Comparison of ENCODE assay signal across 17 cellular contexts in the genomic region with DNA sequence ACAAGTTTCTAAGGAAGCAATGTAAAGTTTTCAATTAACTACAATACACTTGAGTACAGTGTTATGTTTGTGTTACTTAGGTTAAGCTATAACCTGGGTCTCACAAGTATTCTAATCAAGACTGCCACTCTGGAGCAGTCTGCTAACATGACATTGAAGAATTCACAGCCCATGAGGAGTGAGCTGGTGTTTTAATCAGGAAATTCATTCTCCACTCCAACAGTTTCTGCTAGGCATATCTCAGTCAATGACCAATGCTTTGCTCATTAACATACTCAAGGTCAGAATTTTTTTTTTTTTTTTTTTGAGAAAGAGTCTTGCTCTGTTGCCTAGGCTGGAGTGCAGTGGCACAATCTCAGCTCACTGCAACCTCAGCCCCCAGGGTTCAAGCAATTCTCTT. TPM values are rescaled to one million over a fixed set of nuclear protein-coding genes. Genes with fewer than 3 reads are reported as not detected.
DNase-seq lines count a peak whose midpoint lies in the region; ATAC-seq and TF ChIP-seq lines count a peak whose summit lies in the region.
"Had no signal": no experiment of that assay in that cellular context is flagged by ENCODE, and none has a peak within 500 bp of the region (broad histone marks: within the 10 kb centered on the region; RNA-seq: fewer than 3 reads in every experiment).

No MANE protein-coding gene starts in this region.

- H3K4me1 Mint-ChIP-seq in activated T-cell treated with anti-CD3 and anti-CD28 coated beads, Interleukin-2, amount 50 U/mL, for 24 hours (ENCODE audit: low read depth): peaks cover 38% of the 10 kb centered on the region
- H3K4me1 Mint-ChIP-seq in activated T-cell treated with anti-CD3 and anti-CD28 coated beads, Interleukin-2, amount 50 U/mL, for 4 hours (ENCODE audit: low read depth): peaks cover 36% of the 10 kb centered on the region
- H3K4me1 Mint-ChIP-seq in CD8-positive, alpha-beta T cell (ENCODE audit: low read depth): peaks cover 37% of the 10 kb centered on the region
- peaks cover 7 to 54% (median 30%) of the 10 kb centered on the region in 4 donors for H3K4me1 Mint-ChIP-seq in naive thymus-derived CD8-positive, alpha-beta T cell

- intact Hi-C loops in CD8-positive, alpha-beta T cell (cut with DNase I, micrococcal nuclease): loop anchor here in 1 of 2 experiments (10.0 kb wide), 1 partner anchor 164 kb away; a partner anchor contains a TSS

- no peak overlapping the region for H3K4me3 Mint-ChIP-seq in activated T-cell treated with anti-CD3 and anti-CD28 coated beads, Interleukin-2, amount 50 U/mL, for 24 hours
- H3K4me3 Mint-ChIP-seq in activated T-cell treated with anti-CD3 and anti-CD28 coated beads, Interleukin-2, amount 50 U/mL, for 4 hours: no peak overlapping the region
- no peak overlapping the region for H3K4me3 Mint-ChIP-seq in CD8-positive, alpha-beta T cell
- no peak overlapping the region for H3K4me3 Mint-ChIP-seq in naive thymus-derived CD8-positive, alpha-beta T cell
- H3K4me3 Mint-ChIP-seq: CD8-positive, alpha-beta memory T cell; IgD-negative memory B cell had no signal

- POLR2A ChIA-PET in CD8-positive, alpha-beta T cell (lab: Charles Lee): no interaction called here
- POLR2A ChIA-PET in naive thymus-derived CD8-positive, alpha-beta T cell (lab: Charles Lee): interaction anchor here (0.7 to 2.9 kb wide), 4 partner anchors 32 to 85 kb away, joined by 3 to 8 read pairs (median 4); a partner anchor contains a TSS

- peaks cover 77% of the 10 kb centered on the region for H3K36me3 Mint-ChIP-seq in activated T-cell treated with anti-CD3 and anti-CD28 coated beads, Interleukin-2, amount 50 U/mL, for 24 hours (ENCODE audit: low read depth)
- H3K36me3 Mint-ChIP-seq in activated T-cell treated with anti-CD3 and anti-CD28 coated beads, Interleukin-2, amount 50 U/mL, for 4 hours (ENCODE audit: insufficient read depth): peaks cover 10% of the 10 kb centered on the region
- peaks cover 3% of the 10 kb centered on the region for H3K36me3 Mint-ChIP-seq in CD8-positive, alpha-beta T cell
- peaks cover 0 to 8% (median 4%) of the 10 kb centered on the region in 3 donors for H3K36me3 Mint-ChIP-seq in naive thymus-derived CD8-positive, alpha-beta T cell

- H3K27ac Mint-ChIP-seq in activated T-cell treated with anti-CD3 and anti-CD28 coated beads, Interleukin-2, amount 50 U/mL, for 24 hours: peak overlapping the region; percentile 37
- H3K27ac Mint-ChIP-seq in CD8-positive, alpha-beta T cell: peak overlapping the region; percentile 22
- H3K27ac Mint-ChIP-seq in naive thymus-derived CD8-positive, alpha-beta T cell: peak overlapping the region in 8 of 10 donors; percentile 48 to 82 (median 64)
- H3K27ac Mint-ChIP-seq: IgD-negative memory B cell had no signal

- no peak for TF ChIP-seq CTCF in CD8-positive, alpha-beta T cell (IDR thresholded peaks at IDR 0.05)

- CTCF ChIA-PET in CD8-positive, alpha-beta T cell (lab: Charles Lee): interaction anchor here (0.7 to 6.8 kb wide), 5 partner anchors 9 to 84 kb away, joined by 4 to 124 read pairs (median 5); no protein-coding TSS in a partner anchor

- H3K9me3 Mint-ChIP-seq in activated T-cell treated with anti-CD3 and anti-CD28 coated beads, Interleukin-2, amount 50 U/mL, for 24 hours: no peaks in the 10 kb centered on the region
- H3K9me3 Mint-ChIP-seq in activated T-cell treated with anti-CD3 and anti-CD28 coated beads, Interleukin-2, amount 50 U/mL, for 4 hours: no peaks in the 10 kb centered on the region
- no peaks in the 10 kb centered on the region for H3K9me3 Mint-ChIP-seq in CD8-positive, alpha-beta T cell
- H3K9me3 Mint-ChIP-seq in naive thymus-derived CD8-positive, alpha-beta T cell: no peaks in the 10 kb centered on the region
- H3K9me3 Mint-ChIP-seq: CD8-positive, alpha-beta memory T cell; IgD-negative memory B cell had no signal

- H3K9me3 ChIP-seq in CD8-positive, alpha-beta T cell (ENCODE audit: low read length): no peaks in the 10 kb centered on the region
- H3K9me3 ChIP-seq: SJCRH30 had no signal

- no peaks in the 10 kb centered on the region for H3K36me3 ChIP-seq in CD8-positive, alpha-beta T cell (ENCODE audit: insufficient read depth, low read length)

- ATAC-seq in activated T-cell treated with anti-CD3 and anti-CD28 coated beads, Interleukin-2, amount 50 U/mL, for 4 hours: no peak
- ATAC-seq in CD8-positive, alpha-beta T cell: no peak
- ATAC-seq in naive thymus-derived CD8-positive, alpha-beta T cell: no peak
- ATAC-seq in HG02973 (IDR thresholded peaks at IDR 0.05; ENCODE audit: unreplicated experiment): no peak

- no peaks in the 10 kb centered on the region for H3K27me3 ChIP-seq in CD8-positive, alpha-beta T cell (ENCODE audit: insufficient read depth, low read length)
- H3K27me3 ChIP-seq: SJCRH30 had no signal

- H3K27ac ChIP-seq in CD8-positive, alpha-beta T cell (ENCODE audit: low read depth, low read length): no peak overlapping the region
- H3K27ac ChIP-seq: SJCRH30 had no signal

- DNase-seq in activated T-cell treated with anti-CD3 and anti-CD28 coated beads, Interleukin-2, amount 50 U/mL, for 24 hours: no peak
- no peak for DNase-seq in activated T-cell treated with anti-CD3 and anti-CD28 coated beads, Interleukin-2, amount 50 U/mL, for 4 hours
- no peak for DNase-seq in CD8-positive, alpha-beta T cell
- DNase-seq in amniotic epithelial cell (ENCODE audit: low read depth) (peak; percentile 36), CD1c-positive myeloid dendritic cell (ENCODE audit: extremely low spot score) (no peak), NCI-H2081 (lab: John Stamatoyannopoulos, UW) (no peak)
- DNase-seq in naive thymus-derived CD8-positive, alpha-beta T cell: no peak
- DNase-seq: CD8-positive, alpha-beta memory T cell; GDM1; NCI-H1694; NCI-H2081 treated with DMSO at 0.1 percent for 48 hours; NCI-H446; NCI-H526 treated with DMSO at 0.1 percent for 48 hours; OCI-M1; SJCRH30 had no signal

- no peaks in the 10 kb centered on the region for H3K27me3 Mint-ChIP-seq in activated T-cell treated with anti-CD3 and anti-CD28 coated beads, Interleukin-2, amount 50 U/mL, for 24 hours
- no peaks in the 10 kb centered on the region for H3K27me3 Mint-ChIP-seq in activated T-cell treated with anti-CD3 and anti-CD28 coated beads, Interleukin-2, amount 50 U/mL, for 4 hours (ENCODE audit: low read depth)
- H3K27me3 Mint-ChIP-seq in CD8-positive, alpha-beta T cell (ENCODE audit: low read depth): no peaks in the 10 kb centered on the region
- H3K27me3 Mint-ChIP-seq in naive thymus-derived CD8-positive, alpha-beta T cell: no peaks in the 10 kb centered on the region
- H3K27me3 Mint-ChIP-seq: CD8-positive, alpha-beta memory T cell had no signal

- H3K4me1 ChIP-seq in CD8-positive, alpha-beta T cell (ENCODE audit: insufficient read depth, low read length): peaks cover 32% of the 10 kb centered on the region
- H3K4me1 ChIP-seq: SJCRH30 had no signal

- no peak overlapping the region for H3K4me3 ChIP-seq in CD8-positive, alpha-beta T cell (ENCODE audit: low read depth, low read length)
- H3K4me3 ChIP-seq: SJCRH30 had no signal

RNA-seq across cellular contexts. Expression of a gene that starts 59.6 kb away (rescaled TPM):
- total RNA-seq in activated T-cell treated with anti-CD3 and anti-CD28 coated beads, Interleukin-2, amount 50 U/mL, for 4 hours: 10 to 100 TPM; 30.8 to 36.1 (median 32.3) TPM
- total RNA-seq in CD8-positive, alpha-beta T cell: 10 to 100 TPM; 74.6 to 78.2 TPM
- 100 to 1,000 TPM; 204 to 220 TPM for total RNA-seq in naive thymus-derived CD8-positive, alpha-beta T cell
- 100 to 1,000 TPM; 212 to 247 (median 219) TPM for polyA plus RNA-seq in naive thymus-derived CD8-positive, alpha-beta T cell
